Comparison of ENCODE assay signal across 10 cellular contexts in the genomic region with DNA sequence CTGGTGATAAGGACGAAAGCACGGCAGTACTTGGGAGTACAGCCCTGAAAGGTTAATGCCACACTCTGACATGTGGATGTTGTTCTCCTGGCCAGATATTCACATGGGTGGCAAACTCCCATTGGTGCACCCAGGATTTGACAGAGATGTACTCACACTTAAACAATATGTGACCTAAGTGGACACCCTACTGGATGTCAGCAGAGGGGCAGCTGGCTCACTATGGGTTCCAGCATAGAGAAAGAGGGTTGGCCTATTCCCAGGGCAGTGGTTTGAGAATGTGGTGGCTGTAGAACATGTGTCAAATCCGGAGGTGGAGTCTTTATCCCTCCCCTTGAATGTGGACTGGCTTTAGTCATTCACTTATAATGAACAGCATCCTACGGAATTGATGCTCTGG.
"Had no signal": no experiment of that assay in that cellular context is flagged by ENCODE, and none has a peak within 500 bp of the region (broad histone marks: within the 10 kb centered on the region; RNA-seq: fewer than 3 reads in every experiment).

No MANE protein-coding gene starts in this region.

- H3K4me1 Mint-ChIP-seq: IgD-negative memory B cell had no signal

- H3K9me3 Mint-ChIP-seq: IgD-negative memory B cell had no signal

- H3K4me3 Mint-ChIP-seq: H9, HFFc6, IgD-negative memory B cell had no signal

- H3K4me3 ChIP-seq: GM23248 had no signal

- FAIRE-seq: H54 had no signal

- DNase-seq: GM23248, GOT3, H9, HFFc6, KBM-7 had no signal

- H3K27ac ChIP-seq: GM23248, HL-60, KMS-11 had no signal

- ATAC-seq: HCT116 had no signal

- H3K27ac Mint-ChIP-seq: HFFc6, IgD-negative memory B cell had no signal

- H3K9ac ChIP-seq: GM23248, KMS-11 had no signal

- H3K36me3 Mint-ChIP-seq: IgD-negative memory B cell had no signal

- H3K27me3 Mint-ChIP-seq: IgD-negative memory B cell had no signal

- H2AFZ ChIP-seq: GM23248 had no signal
